ENCODE assay signal across 18 cellular contexts in genomic region chr16:23334421-23334853, GRCh38. TPM values are rescaled to one million over a fixed set of nuclear protein-coding genes. Genes with fewer than 3 reads are reported as not detected.
DNase-seq lines count a peak whose midpoint lies in the region; ATAC-seq and FAIRE-seq lines count a peak whose summit lies in the region.
"Had no signal": no experiment of that assay in that cellular context is flagged by ENCODE, and none has a peak within 500 bp of the region (broad histone marks: within the 10 kb centered on the region; RNA-seq: fewer than 3 reads in every experiment).

No MANE protein-coding gene starts in this region.

- peak; percentile 89 for FAIRE-seq in GM18507 (lab: Jason Lieb, UNC)

- peaks cover 27% of the 10 kb centered on the region for H3K4me1 Mint-ChIP-seq in memory B cell
- H3K4me1 Mint-ChIP-seq: activated naive CD8-positive, alpha-beta T cell treated with anti-CD3 and anti-CD28 coated beads, Interleukin-2, amount 10 ng/mL, durations not matched to agents 7 days and 5 days had no signal

- H3K9me3 Mint-ChIP-seq in memory B cell, result no peaks in the 10 kb centered on the region
- H3K9me3 Mint-ChIP-seq: activated naive CD8-positive, alpha-beta T cell treated with anti-CD3 and anti-CD28 coated beads, Interleukin-2, amount 10 ng/mL, durations not matched to agents 7 days and 5 days; HFFc6; stimulated activated naive CD8-positive, alpha-beta T cell treated with anti-CD3 and anti-CD28 coated beads, Interleukin-15, Interleukin-2, amounts not matched to agents 100 ng/mL and 50 ng/mL, for 24 hours had no signal

- no peak overlapping the region for H3K4me3 Mint-ChIP-seq in memory B cell
- H3K4me3 Mint-ChIP-seq: activated naive CD8-positive, alpha-beta T cell treated with anti-CD3 and anti-CD28 coated beads, Interleukin-2, amount 10 ng/mL, durations not matched to agents 7 days and 5 days; HFFc6; stimulated activated naive CD8-positive, alpha-beta T cell treated with anti-CD3 and anti-CD28 coated beads, Interleukin-15, Interleukin-2, amounts not matched to agents 100 ng/mL and 50 ng/mL, for 24 hours had no signal

- no peaks in the 10 kb centered on the region for H3K27me3 Mint-ChIP-seq in memory B cell
- H3K27me3 Mint-ChIP-seq: activated naive CD8-positive, alpha-beta T cell treated with anti-CD3 and anti-CD28 coated beads, Interleukin-2, amount 10 ng/mL, durations not matched to agents 7 days and 5 days had no signal

- no peaks in the 10 kb centered on the region for H3K36me3 Mint-ChIP-seq in memory B cell
- H3K36me3 Mint-ChIP-seq: activated naive CD8-positive, alpha-beta T cell treated with anti-CD3 and anti-CD28 coated beads, Interleukin-2, amount 10 ng/mL, durations not matched to agents 7 days and 5 days had no signal

- intact Hi-C loops in Right ventricle myocardium superior (cut with DNase I), result no loop called here
- intact Hi-C loops in Right ventricle myocardium inferior (cut with DNase I), result no loop called here

- DNase-seq in GM18507 (ENCODE audit: extremely low spot score, insufficient read length, low read depth) (peak; percentile 17), MV-4-11 (lab: John Stamatoyannopoulos, UW) (peak; percentile 29), memory B cell (ENCODE audit: low spot score in 2 of 2) (no peak), NCI-H2107 (lab: John Stamatoyannopoulos, UW) (no peak), Right ventricle myocardium superior (no peak), Right ventricle myocardium inferior (ENCODE audit: missing footprints) (no peak), COLO829 (ENCODE audit: low spot score) (no peak)
- DNase-seq: activated CD4-positive, alpha-beta T cell treated with anti-CD3 and anti-CD28 coated beads for 4 hours; activated naive CD8-positive, alpha-beta T cell treated with anti-CD3 and anti-CD28 coated beads, Interleukin-2, amount 10 ng/mL, durations not matched to agents 7 days and 5 days; caudate nucleus; DND-41; HFFc6; NCI-H187; NCI-H524; T-helper 2 cell had no signal

- peak; percentile 34 for ATAC-seq in GM19463 (IDR thresholded peaks at IDR 0.05; ENCODE audit: unreplicated experiment)
- peak; percentile 11 for ATAC-seq in memory B cell (ENCODE audit: low read depth)
- no peak for ATAC-seq in Right ventricle myocardium superior (ENCODE audit: poor library complexity)
- no peak for ATAC-seq in Right ventricle myocardium inferior

- H3K27ac Mint-ChIP-seq in memory B cell, result peak overlapping the region; percentile 37
- H3K27ac Mint-ChIP-seq: activated naive CD8-positive, alpha-beta T cell treated with anti-CD3 and anti-CD28 coated beads, Interleukin-2, amount 10 ng/mL, durations not matched to agents 7 days and 5 days; HFFc6; stimulated activated naive CD8-positive, alpha-beta T cell treated with anti-CD3 and anti-CD28 coated beads, Interleukin-15, Interleukin-2, amounts not matched to agents 100 ng/mL and 50 ng/mL, for 24 hours had no signal

RNA-seq across cellular contexts. Expression of gene SCNN1B, which starts 32.3 kb away (rescaled TPM):
- total RNA-seq in Right ventricle myocardium superior (not detected), Right ventricle myocardium inferior (0.27 TPM)
- total RNA-seq: activated naive CD8-positive, alpha-beta T cell treated with anti-CD3 and anti-CD28 coated beads, Interleukin-2, amount 10 ng/mL, durations not matched to agents 7 days and 5 days; HFFc6; LHCN-M2 had no signal

Comparison
In these comparisons a context has a peak if more than half of its experiments do, and no peak if none do; other contexts are left out.
1. DNase-seq: peak in GM18507 (single experiment) and MV-4-11 (single experiment); none in memory B cell (0 of 2), NCI-H2107 (single experiment), Right ventricle myocardium superior (single experiment), Right ventricle myocardium inferior (single experiment) and COLO829 (single experiment).
2. ATAC-seq: peak in GM19463 (single experiment) and memory B cell (single experiment); none in Right ventricle myocardium superior (single experiment) and Right ventricle myocardium inferior (single experiment).